Comparison of ENCODE assay signal across 26 cellular contexts in the genomic region with DNA sequence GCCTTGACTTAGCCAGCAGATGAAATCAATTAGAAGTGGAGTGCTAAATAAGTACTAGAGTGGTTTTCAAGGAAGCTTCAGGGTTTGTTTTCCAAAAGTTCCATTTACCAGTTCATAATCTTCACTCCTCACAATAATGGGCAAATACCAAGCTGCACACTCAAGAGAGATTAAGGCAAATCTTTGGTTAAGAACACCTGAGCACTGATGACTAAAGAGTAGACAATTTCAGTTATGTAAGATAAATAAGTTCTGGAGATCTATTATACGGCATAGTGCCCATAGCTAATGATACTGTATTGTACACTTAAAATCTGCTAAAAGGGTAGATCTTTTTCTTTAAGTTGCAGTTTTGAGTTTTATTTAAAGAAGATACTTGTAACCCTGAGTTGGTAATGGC.
A peak's percentile ranks its signal among the peaks of the same experiment; 100 is the strongest.
DNase-seq lines count a peak whose midpoint lies in the region; ATAC-seq, FAIRE-seq and TF ChIP-seq lines count a peak whose summit lies in the region.
"Had no signal": no experiment of that assay in that cellular context is flagged by ENCODE, and none has a peak within 500 bp of the region (broad histone marks: within the 10 kb centered on the region; RNA-seq: fewer than 3 reads in every experiment).

No MANE protein-coding gene starts in this region.

- H2AFZ ChIP-seq in keratinocyte (ENCODE audit: control insufficient read depth, low read length) (no peak overlapping the region), PC-9 (no peak overlapping the region)
- H2AFZ ChIP-seq: GM23248 had no signal

- H3K4me3 ChIP-seq in RWPE2 (ENCODE audit: severe bottlenecking) (no peak overlapping the region), keratinocyte (ENCODE audit: control insufficient read depth in 2 of 3, extremely low read depth in 1 of 3, insufficient read depth in 2 of 3, low read depth in 1 of 3, low read length in 3 of 3) (no peak overlapping the region), PC-9 (no peak overlapping the region)
- H3K4me3 ChIP-seq: GM23248, SJSA1 had no signal

- DNase-seq in DMS79 treated with DMSO at 0.1 percent for 48 hours (lab: John Stamatoyannopoulos, UW): peak; percentile 9
- DNase-seq in DMS79 (lab: John Stamatoyannopoulos, UW): no peak
- DNase-seq in RWPE2 (ENCODE audit: low spot score): no peak
- DNase-seq in keratinocyte (ENCODE audit: low read depth, low spot score): peak; percentile 2
- DNase-seq in PC-9: no peak
- DNase-seq in SW 1271 (lab: John Stamatoyannopoulos, UW): no peak
- no peak for DNase-seq in cardiac septum (ENCODE audit: low spot score)
- DNase-seq: Caco-2; CD8-positive, alpha-beta T cell; GF-D8; GM23248; H7; Kasumi-1; MV-4-11; NCI-H1105; NCI-H1436 treated with DMSO at 0.1 percent for 48 hours; NCI-H187 treated with DMSO at 0.1 percent for 48 hours; NCI-H748 treated with DMSO at 0.1 percent for 48 hours; Right ventricle myocardium superior had no signal

- no peaks in the 10 kb centered on the region for H3K9me1 ChIP-seq in keratinocyte (ENCODE audit: control insufficient read depth, extremely low read depth, insufficient read depth, low read length)

- dilution Hi-C loops in keratinocyte (cut with MboI; ENCODE audit: extremely low pct_ligation_motif_present, low sequenced_read_pairs): no loop called here

- no peaks in the 10 kb centered on the region for H3K36me3 ChIP-seq in RWPE2 (ENCODE audit: low read depth)
- no peaks in the 10 kb centered on the region for H3K36me3 ChIP-seq in keratinocyte (ENCODE audit: control insufficient read depth in 2 of 2, extremely low read depth in 1 of 2, insufficient read depth in 2 of 2, low read length in 2 of 2)
- no peaks in the 10 kb centered on the region for H3K36me3 ChIP-seq in PC-9 (ENCODE audit: low read depth)
- H3K36me3 ChIP-seq: SJSA1 had no signal

- H3K4me2 ChIP-seq in keratinocyte (ENCODE audit: control insufficient read depth, extremely low read depth, insufficient read depth, low read depth, low read length): peak overlapping the region; percentile 22
- H3K4me2 ChIP-seq in PC-9: no peak overlapping the region

- intact Hi-C loops in PC-9 (cut with micrococcal nuclease; ENCODE audit: unreplicated experiment) (no loop called here), cardiac septum (cut with DNase I) (no loop called here)

- H3K4me1 ChIP-seq in RWPE2 (ENCODE audit: insufficient read depth, poor library complexity, severe bottlenecking) (peaks cover 8% of the 10 kb centered on the region), keratinocyte (ENCODE audit: control insufficient read depth, extremely low read depth, insufficient read depth, low read length) (peaks cover 6% of the 10 kb centered on the region), PC-9 (replicated peaks; ENCODE audit: insufficient read depth) (no peaks in the 10 kb centered on the region)
- H3K4me1 ChIP-seq: Caco-2, SJSA1 had no signal

- peak; percentile 71 for FAIRE-seq in keratinocyte (lab: Jason Lieb, UNC)
- FAIRE-seq: GM12892, GM19239, HepG2 had no signal

- POLR2A ChIA-PET in PC-9 (lab: Charles Lee; ENCODE audit: unreplicated experiment): no interaction called here

- no peaks in the 10 kb centered on the region for H4K20me1 ChIP-seq in keratinocyte (ENCODE audit: control insufficient read depth, extremely low read depth, insufficient read depth, low read length)
- H4K20me1 ChIP-seq in PC-9 (ENCODE audit: insufficient read depth): no peaks in the 10 kb centered on the region

- ATAC-seq in RWPE2 (ENCODE audit: low read depth) (peak; percentile 84), GM21723 (IDR thresholded peaks at IDR 0.05; ENCODE audit: unreplicated experiment) (no peak)
- ATAC-seq: CD8-positive, alpha-beta T cell; HepG2 had no signal

- no peaks in the 10 kb centered on the region for H3K27me3 ChIP-seq in RWPE2 (ENCODE audit: insufficient read depth, poor library complexity, severe bottlenecking)
- H3K27me3 ChIP-seq in keratinocyte (ENCODE audit: control insufficient read depth, extremely low read depth, insufficient read depth, low read length): no peaks in the 10 kb centered on the region
- no peaks in the 10 kb centered on the region for H3K27me3 ChIP-seq in PC-9 (ENCODE audit: insufficient read depth, low read depth)
- H3K27me3 ChIP-seq: SJSA1 had no signal

- H3K27ac ChIP-seq in RWPE2 (ENCODE audit: poor library complexity, severe bottlenecking) (no peak overlapping the region), keratinocyte (ENCODE audit: control insufficient read depth, insufficient read depth, low read length) (no peak overlapping the region), PC-9 (no peak overlapping the region)
- H3K27ac ChIP-seq: 22Rv1, C4-2B, GM23248, SJSA1 had no signal

- H3K79me2 ChIP-seq in keratinocyte (ENCODE audit: control insufficient read depth, insufficient read depth, low read length): no peaks in the 10 kb centered on the region
- H3K79me2 ChIP-seq in PC-9 (ENCODE audit: low read depth): no peaks in the 10 kb centered on the region

- H3K9me2 ChIP-seq in PC-9 (ENCODE audit: insufficient read depth): no peaks in the 10 kb centered on the region

- CTCF ChIA-PET in PC-9 (lab: Charles Lee): no interaction called here

- no peak overlapping the region for H3K9ac ChIP-seq in keratinocyte (ENCODE audit: control insufficient read depth, extremely low read depth, insufficient read depth, low read length)
- H3K9ac ChIP-seq: GM23248 had no signal

- BruUV-seq in PC-9 (replicated peaks; lab: Mats Ljungman, UMichigan): no TSS peak

- no peaks in the 10 kb centered on the region for H3F3A ChIP-seq in PC-9 (ENCODE audit: insufficient read depth, low read depth)

- no peaks in the 10 kb centered on the region for H3K9me3 ChIP-seq in RWPE2 (ENCODE audit: severe bottlenecking)
- no peaks in the 10 kb centered on the region for H3K9me3 ChIP-seq in keratinocyte (ENCODE audit: control insufficient read depth, low read depth, low read length)
- no peaks in the 10 kb centered on the region for H3K9me3 ChIP-seq in PC-9 (ENCODE audit: insufficient read depth, low read depth)
- H3K9me3 ChIP-seq: Caco-2, SJSA1 had no signal

- TF ChIP-seq CTCF in RWPE2 (IDR thresholded peaks at IDR 0.05; ENCODE audit: poor library complexity, severe bottlenecking) (no peak), keratinocyte (optimal IDR thresholded peaks at IDR 0.05 in 1 of 3, IDR thresholded peaks at IDR 0.05 in 1 of 3, conservative IDR thresholded peaks at IDR 0.05 in 1 of 3; ENCODE audit: extremely low read depth in 1 of 3, insufficient read depth in 2 of 3, low read length in 3 of 3) (no peak), PC-9 (conservative IDR thresholded peaks at IDR 0.05) (no peak)

Comparison
In these comparisons a context has a peak if more than half of its experiments do, and no peak if none do; other contexts are left out.
1. DNase-seq: peak in DMS79 treated with DMSO at 0.1 percent for 48 hours (single experiment) and keratinocyte (single experiment); none in DMS79 (single experiment), RWPE2 (single experiment), PC-9 (0 of 2), SW 1271 (0 of 2) and cardiac septum (single experiment).